ENCODE assay signal across 18 cellular contexts in the genomic region with DNA sequence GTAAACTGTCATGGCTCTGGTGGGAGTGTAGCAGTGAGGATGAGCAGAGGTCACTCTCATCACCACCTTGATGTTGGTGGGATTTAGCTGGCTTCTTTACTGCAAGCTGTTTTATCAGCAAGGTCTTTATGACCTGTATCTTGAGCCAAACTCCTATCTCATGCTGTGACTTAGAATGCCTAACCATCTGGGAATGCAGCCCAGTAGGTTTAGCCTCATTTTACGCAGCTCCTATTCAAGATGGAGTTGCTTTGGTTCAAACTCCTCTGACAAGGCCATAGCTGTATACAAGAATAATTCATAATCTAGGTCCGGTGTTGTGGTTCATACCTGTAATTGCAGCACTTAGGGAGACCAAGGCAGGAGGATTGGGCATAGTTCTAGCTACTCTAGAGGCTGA.
DNase-seq lines count a peak whose midpoint lies in the region; ATAC-seq, FAIRE-seq and TF ChIP-seq lines count a peak whose summit lies in the region.
"Had no signal": no experiment of that assay in that cellular context is flagged by ENCODE, and none has a peak within 500 bp of the region (broad histone marks: within the 10 kb centered on the region; RNA-seq: fewer than 3 reads in every experiment).

No MANE protein-coding gene starts in this region.

- no peak for DNase-seq in A549 (ENCODE audit: low read depth in 1 of 2, low spot score in 1 of 2)
- no peak for DNase-seq in PC-9
- DNase-seq in mesenchymal stem cell, result no peak
- DNase-seq in gastrocnemius medialis, result no peak
- DNase-seq in globus pallidus (ENCODE audit: low spot score), result no peak
- DNase-seq in substantia nigra (lab: John Stamatoyannopoulos, UW), result no peak
- DNase-seq: CD4-positive, CD25-positive, alpha-beta regulatory T cell; DMS53 had no signal

- H3K14ac ChIP-seq in mesenchymal stem cell (ENCODE audit: low read length in 2 of 2), result no peak overlapping the region

- H3K4me2 ChIP-seq in A549 (no peak overlapping the region), PC-9 (peak overlapping the region; percentile 73; the same call in 1 of the 2 replicates), mesenchymal stem cell (ENCODE audit: low read length, poor library complexity, severe bottlenecking) (no peak overlapping the region)
- H3K4me2 ChIP-seq: BLaER1 treated with 17β-estradiol and CSF1 and Interleukin-3, amounts not matched to agents 10 nM and 100 nM had no signal

- intact Hi-C loops in PC-9 (cut with micrococcal nuclease; ENCODE audit: unreplicated experiment), result loop anchor here (5.0 kb wide), 2 partner anchors 136 to 196 kb away; no protein-coding TSS in a partner anchor
- intact Hi-C loops in gastrocnemius medialis (cut with DNase I; ENCODE audit: low total_unique reads), result loop anchor here (2.0 kb wide), 1 partner anchor 17 kb away; no protein-coding TSS in a partner anchor

- H3K23ac ChIP-seq in mesenchymal stem cell (ENCODE audit: low read length in 2 of 2), result no peak overlapping the region

- no peaks in the 10 kb centered on the region for H4K20me1 ChIP-seq in PC-9 (ENCODE audit: insufficient read depth)
- H4K20me1 ChIP-seq: BLaER1 treated with 17β-estradiol and CSF1 and Interleukin-3, amounts not matched to agents 10 nM and 100 nM had no signal

- no peak for FAIRE-seq in A549 (lab: Jason Lieb, UNC)
- FAIRE-seq: GM12878, GM18507, GM19239, HepG2, HTR-8/SVneo had no signal

- peak overlapping the region; percentile 74 for H3K9ac ChIP-seq in mesenchymal stem cell (ENCODE audit: low read length)
- H3K9ac ChIP-seq: BLaER1 treated with 17β-estradiol and CSF1 and Interleukin-3, amounts not matched to agents 10 nM and 100 nM had no signal

- H2AK5ac ChIP-seq in mesenchymal stem cell (ENCODE audit: low read length, severe bottlenecking), result no peak overlapping the region

- no peaks in the 10 kb centered on the region for H3K79me2 ChIP-seq in PC-9 (ENCODE audit: low read depth)

- no peak overlapping the region for H2BK120ac ChIP-seq in mesenchymal stem cell (ENCODE audit: low read depth, low read length)

- 100% methylated on average over 2 of the region's 2 CpGs for WGBS in A549 (ENCODE audit: missing lambda C conversion rate)
- WGBS in mesenchymal stem cell, result 98% methylated on average over 2 of the region's 2 CpGs

- ATAC-seq in A549 (no peak), gastrocnemius medialis (no peak), HG02938 (IDR thresholded peaks at IDR 0.05; ENCODE audit: unreplicated experiment) (no peak), HG03457 (IDR thresholded peaks at IDR 0.05; ENCODE audit: unreplicated experiment) (no peak)
- ATAC-seq: GM12878, HCT116, HepG2 had no signal

- H3K18ac ChIP-seq in mesenchymal stem cell (ENCODE audit: low read depth in 1 of 2, low read length in 2 of 2), result no peak overlapping the region

- H2AFZ ChIP-seq in PC-9 (no peak overlapping the region), mesenchymal stem cell (ENCODE audit: low read depth, low read length) (no peak overlapping the region)

- BruUV-seq in PC-9 (replicated peaks; lab: Mats Ljungman, UMichigan), result no TSS peak

- in situ Hi-C loops in gastrocnemius medialis (cut with MboI; ENCODE audit: low sequenced_read_pairs in 4 of 4), result loop anchor here in 1 of 4 donors (10.0 kb wide), 1 partner anchor 193 kb away; no protein-coding TSS in a partner anchor

- no peak overlapping the region for H2BK5ac ChIP-seq in mesenchymal stem cell (ENCODE audit: low read depth, low read length, poor library complexity, severe bottlenecking)

- H2BK12ac ChIP-seq in mesenchymal stem cell (ENCODE audit: low read length in 2 of 2), result peak overlapping the region in 1 of 2 experiments; percentile 39

- TF ChIP-seq CTCF in A549 (IDR thresholded peaks at IDR 0.05) (no peak), PC-9 (conservative IDR thresholded peaks at IDR 0.05) (no peak), gastrocnemius medialis (IDR thresholded peaks at IDR 0.05 in 4 of 5, conservative IDR thresholded peaks at IDR 0.05 in 1 of 5) (no peak)

- no peaks in the 10 kb centered on the region for H3K79me1 ChIP-seq in mesenchymal stem cell (replicated peaks; ENCODE audit: low read length, poor library complexity, severe bottlenecking)

- peak overlapping the region in 1 of 2 experiments; percentile 33 for H3K4ac ChIP-seq in mesenchymal stem cell (ENCODE audit: low read depth in 1 of 2, low read length in 2 of 2)

- H2BK15ac ChIP-seq in mesenchymal stem cell (ENCODE audit: low read depth, poor library complexity, severe bottlenecking), result no peak overlapping the region

- no peak for TF ChIP-seq EP300 in A549 (IDR thresholded peaks at IDR 0.05)

- CTCF ChIA-PET in A549 (lab: Yijun Ruan, JAX) (no interaction called here), PC-9 (lab: Charles Lee) (interaction anchor here (0.6 kb wide), 1 partner anchor 87 kb away, joined by 5 read pairs; no protein-coding TSS in a partner anchor)

- no peaks in the 10 kb centered on the region for H3K9me2 ChIP-seq in PC-9 (ENCODE audit: insufficient read depth)

- H3K36me3 ChIP-seq in PC-9 (ENCODE audit: low read depth) (0 out of 2 replicates have a peak, but pooled peaks cover 8% of the 10 kb centered on the region), mesenchymal stem cell (ENCODE audit: control insufficient read depth in 1 of 2, insufficient read depth in 2 of 2, low read depth in 1 of 2, low read length in 2 of 2) (no peaks in the 10 kb centered on the region), gastrocnemius medialis (no peaks in the 10 kb centered on the region)

- H3F3A ChIP-seq in PC-9 (ENCODE audit: insufficient read depth, low read depth), result peaks cover 70% of the 10 kb centered on the region

- H4K91ac ChIP-seq in mesenchymal stem cell (ENCODE audit: low read length), result no peak overlapping the region

- H3K4me3 ChIP-seq in A549 (no peak overlapping the region), PC-9 (no peak overlapping the region), mesenchymal stem cell (ENCODE audit: insufficient read depth in 1 of 2, low read depth in 1 of 2, low read length in 2 of 2) (no peak overlapping the region), gastrocnemius medialis (no peak overlapping the region)
- H3K4me3 ChIP-seq: BLaER1 treated with 17β-estradiol and CSF1 and Interleukin-3, amounts not matched to agents 10 nM and 100 nM; GM12878 had no signal

- TF ChIP-seq RAD21 in A549 (conservative IDR thresholded peaks at IDR 0.05 in 1 of 2, IDR thresholded peaks at IDR 0.05 in 1 of 2), result no peak

- H3K4me1 ChIP-seq in A549, result peaks cover 34% of the 10 kb centered on the region
- peaks cover 68% of the 10 kb centered on the region for H3K4me1 ChIP-seq in PC-9 (replicated peaks; ENCODE audit: insufficient read depth)
- H3K4me1 ChIP-seq in mesenchymal stem cell (ENCODE audit: control insufficient read depth, insufficient read depth, low read depth, low read length), result peaks cover 7% of the 10 kb centered on the region
- peaks cover 32 to 38% of the 10 kb centered on the region in 2 donors for H3K4me1 ChIP-seq in gastrocnemius medialis

- no peaks in the 10 kb centered on the region for H3K27me3 ChIP-seq in PC-9 (ENCODE audit: insufficient read depth, low read depth)
- H3K27me3 ChIP-seq in mesenchymal stem cell (ENCODE audit: control insufficient read depth in 1 of 2, insufficient read depth in 1 of 2, low read length in 2 of 2), result no peaks in the 10 kb centered on the region
- no peaks in the 10 kb centered on the region for H3K27me3 ChIP-seq in gastrocnemius medialis
- H3K27me3 ChIP-seq: BLaER1 treated with 17β-estradiol and CSF1 and Interleukin-3, amounts not matched to agents 10 nM and 100 nM had no signal

- POLR2A ChIA-PET in A549 (lab: Yijun Ruan, JAX) (interaction anchor here (0.7 kb wide), 1 partner anchor 21 kb away, joined by 3 read pairs; no protein-coding TSS in a partner anchor), PC-9 (lab: Charles Lee; ENCODE audit: unreplicated experiment) (no interaction called here)

- no peak overlapping the region for H4K8ac ChIP-seq in mesenchymal stem cell (ENCODE audit: low read length)

- H3K27ac ChIP-seq in A549 (peak overlapping the region in 1 of 2 experiments; percentile 32; a peak in 2 of 6 replicates), PC-9 (peak overlapping the region; percentile 94), mesenchymal stem cell (ENCODE audit: low read length, poor library complexity, severe bottlenecking) (no peak overlapping the region), gastrocnemius medialis (peak overlapping the region; percentile 81 to 86 (median 85)), substantia nigra (ENCODE audit: low read depth, low read length, poor library complexity, severe bottlenecking) (no peak overlapping the region)
- H3K27ac ChIP-seq: 22Rv1; BLaER1 treated with 17β-estradiol and CSF1 and Interleukin-3, amounts not matched to agents 10 nM and 100 nM had no signal

- H3K9me3 ChIP-seq in A549 (no peaks in the 10 kb centered on the region), PC-9 (ENCODE audit: insufficient read depth, low read depth) (no peaks in the 10 kb centered on the region), mesenchymal stem cell (ENCODE audit: control insufficient read depth, low read length) (no peaks in the 10 kb centered on the region), gastrocnemius medialis (no peaks in the 10 kb centered on the region)

- TF ChIP-seq POLR2A in A549 (IDR thresholded peaks at IDR 0.05; ENCODE audit: low read length), result no peak
- no peak for TF ChIP-seq POLR2A in gastrocnemius medialis (IDR thresholded peaks at IDR 0.05)

TF ChIP-seq in A549, 52 proteins besides CTCF, POLR2A, EP300 and RAD21 (continues in another document):
- TF ChIP-seq NFE2L2 (conservative IDR thresholded peaks at IDR 0.05; ENCODE audit: low read length) (no peak), MYC (IDR thresholded peaks at IDR 0.05; ENCODE audit: borderline replicate concordance, low read length) (no peak), EHMT2 (IDR thresholded peaks at IDR 0.05; ENCODE audit: low read depth) (no peak), NR3C1 (IDR thresholded peaks at IDR 0.05) (no peak), ESRRA (IDR thresholded peaks at IDR 0.05; ENCODE audit: borderline replicate concordance, low read length) (no peak), TFCP2L1 (CRISPR knock-in tag; IDR thresholded peaks at IDR 0.05) (no peak), HDAC2 (IDR thresholded peaks at IDR 0.05) (no peak), RNF2 (IDR thresholded peaks at IDR 0.05; ENCODE audit: borderline replicate concordance, low read depth) (no peak), RCOR1 (IDR thresholded peaks at IDR 0.05; ENCODE audit: low read depth, low read length) (no peak)
- TF ChIP-seq, protein P1, sequence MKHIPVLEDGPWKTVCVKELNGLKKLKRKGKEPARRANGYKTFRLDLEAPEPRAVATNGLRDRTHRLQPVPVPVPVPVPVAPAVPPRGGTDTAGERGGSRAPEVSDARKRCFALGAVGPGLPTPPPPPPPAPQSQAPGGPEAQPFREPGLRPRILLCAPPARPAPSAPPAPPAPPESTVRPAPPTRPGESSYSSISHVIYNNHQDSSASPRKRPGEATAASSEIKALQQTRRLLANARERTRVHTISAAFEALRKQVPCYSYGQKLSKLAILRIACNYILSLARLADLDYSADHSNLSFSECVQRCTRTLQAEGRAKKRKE (CRISPR knock-in tag; IDR thresholded peaks at IDR 0.05; ENCODE audit: low read depth), result no peak

Comparison
In these comparisons a context has a peak if more than half of its experiments do, and no peak if none do; other contexts are left out.
1. H3K27ac ChIP-seq: peak in PC-9 (single experiment) and gastrocnemius medialis (4 of 4); none in mesenchymal stem cell (single experiment) and substantia nigra (single experiment).